20 cellular contexts compared by ENCODE assay signal in genomic region chr17:4837471-4838305, GRCh38. TPM values are rescaled to one million over a fixed set of nuclear protein-coding genes. Genes with fewer than 3 reads are reported as not detected.
DNase-seq lines count a peak whose midpoint lies in the region; ATAC-seq and TF ChIP-seq lines count a peak whose summit lies in the region.
"Had no signal": no experiment of that assay in that cellular context is flagged by ENCODE, and none has a peak within 500 bp of the region (broad histone marks: within the 10 kb centered on the region; RNA-seq: fewer than 3 reads in every experiment).

No MANE protein-coding gene starts in this region.

- H3F3A ChIP-seq in PC-3 (ENCODE audit: low read length, unreplicated experiment), result no peaks in the 10 kb centered on the region

- TF ChIP-seq CTCF in glutamatergic neuron (IDR thresholded peaks at IDR 0.05; ENCODE audit: partially characterized antibody, unreplicated experiment) (no peak), nephron progenitor cell (IDR thresholded peaks at IDR 0.05) (no peak), PC-3 (conservative IDR thresholded peaks at IDR 0.05; ENCODE audit: low read depth, low read length) (no peak)
- no peak for TF ChIP-seq CTCF in CD4-positive, alpha-beta T cell (IDR thresholded peaks at IDR 0.05)

- peaks cover 35% of the 10 kb centered on the region for H3K4me1 ChIP-seq in CD8-positive, alpha-beta memory T cell (ENCODE audit: insufficient read depth, low read length)
- H3K4me1 ChIP-seq in PC-3 (ENCODE audit: insufficient read depth, low read length), result peaks cover 50% of the 10 kb centered on the region

- H3K9me2 ChIP-seq in PC-3 (replicated peaks; ENCODE audit: low read length), result no peaks in the 10 kb centered on the region

- H3K27ac Mint-ChIP-seq in glutamatergic neuron (ENCODE audit: unreplicated experiment), result peak overlapping the region; percentile 15
- H3K27ac Mint-ChIP-seq in nephron progenitor cell, result peak overlapping the region; percentile 74
- H3K27ac Mint-ChIP-seq in CD8-positive, alpha-beta memory T cell, result peak overlapping the region in 1 of 8 donors; percentile 29
- H3K27ac Mint-ChIP-seq in CD4-positive, alpha-beta T cell, result no peak overlapping the region
- H3K27ac Mint-ChIP-seq: activated naive CD8-positive, alpha-beta T cell treated with anti-CD3 and anti-CD28 coated beads, Interleukin-2, amount 50 U/mL, for 24 hours had no signal

- H3K36me3 Mint-ChIP-seq in glutamatergic neuron (ENCODE audit: unreplicated experiment) (peaks cover 5% of the 10 kb centered on the region), nephron progenitor cell (ENCODE audit: low read depth) (peaks cover 10% of the 10 kb centered on the region)
- H3K36me3 Mint-ChIP-seq in CD8-positive, alpha-beta memory T cell, result peaks cover 0 to 37% (median 3%) of the 10 kb centered on the region in 3 donors
- peaks cover 32% of the 10 kb centered on the region for H3K36me3 Mint-ChIP-seq in CD4-positive, alpha-beta T cell (ENCODE audit: low read depth)

- intact Hi-C loops in Right ventricle myocardium inferior (cut with DNase I) (loop anchor here (5.0 to 10.0 kb wide), 2 partner anchors 47 to 50 kb away; partner anchors contain the start of genes GLTPD2 and VMO1), cardiac septum (cut with DNase I) (loop anchor here (5.0 kb wide), 1 partner anchor 45 kb away; no protein-coding TSS in a partner anchor), sciatic nerve (cut with DNase I) (no loop called here), PC-3 (cut with micrococcal nuclease) (loop anchor here (10.0 kb wide), 1 partner anchor 47 kb away; no protein-coding TSS in a partner anchor)
- intact Hi-C loops in CD4-positive, alpha-beta T cell (cut with DNase I, micrococcal nuclease), result loop anchor here in 1 of 2 experiments (5.0 kb wide), 1 partner anchor 45 kb away; no protein-coding TSS in a partner anchor

- H3K4me3 Mint-ChIP-seq in glutamatergic neuron (ENCODE audit: unreplicated experiment) (peak overlapping the region; percentile 6), nephron progenitor cell (peak overlapping the region; percentile 41)
- peak overlapping the region in 2 of 7 donors; percentile 23 to 68 for H3K4me3 Mint-ChIP-seq in CD8-positive, alpha-beta memory T cell
- no peak overlapping the region for H3K4me3 Mint-ChIP-seq in CD4-positive, alpha-beta T cell
- H3K4me3 Mint-ChIP-seq: activated naive CD8-positive, alpha-beta T cell treated with anti-CD3 and anti-CD28 coated beads, Interleukin-2, amount 50 U/mL, for 24 hours had no signal

- DNase-seq in Right ventricle myocardium inferior (ENCODE audit: missing footprints) (no peak), cardiac septum (ENCODE audit: low spot score) (no peak), glutamatergic neuron (no peak), nephron progenitor cell (no peak), sciatic nerve (ENCODE audit: low spot score) (no peak), PC-3 (no peak)
- DNase-seq in CD8-positive, alpha-beta memory T cell, result no peak
- no peak for DNase-seq in CD4-positive, alpha-beta T cell
- DNase-seq: 8988T; activated CD4-positive, alpha-beta T cell treated with anti-CD3 and anti-CD28 coated beads, Interleukin-2, amount 50 U/mL, for 4 hours; activated naive CD8-positive, alpha-beta T cell treated with anti-CD3 and anti-CD28 coated beads, Interleukin-2, amount 50 U/mL, for 24 hours; activated T-cell treated with anti-CD3 and anti-CD28 coated beads, Interleukin-2, amount 50 U/mL, for 48 hours; colonic mucosa; COR-L47; mammary epithelial cell; NCI-H2171; SHP77; stimulated activated CD4-positive, alpha-beta T cell treated with anti-CD3 and anti-CD28 coated beads, Interleukin-15, amount 100 ng/mL, for 24 hours had no signal

- BruUV-seq in PC-3 (replicated peaks; lab: Mats Ljungman, UMichigan), result no TSS peak

- H3K9ac ChIP-seq in PC-3 (ENCODE audit: low read length), result no peak overlapping the region

- no peak overlapping the region for H3K4me2 ChIP-seq in PC-3 (ENCODE audit: low read length)

- no peaks in the 10 kb centered on the region for H3K36me3 ChIP-seq in CD8-positive, alpha-beta memory T cell (ENCODE audit: insufficient read depth, low read length)
- H3K36me3 ChIP-seq in PC-3 (ENCODE audit: low read depth, low read length), result peaks cover 6% of the 10 kb centered on the region
- H3K36me3 ChIP-seq: colonic mucosa, thoracic aorta had no signal

- H3K9me3 Mint-ChIP-seq in glutamatergic neuron (ENCODE audit: unreplicated experiment) (peaks cover 10% of the 10 kb centered on the region), nephron progenitor cell (no peaks in the 10 kb centered on the region)
- H3K9me3 Mint-ChIP-seq in CD8-positive, alpha-beta memory T cell, result peaks cover 0 to 2% (median 0%) of the 10 kb centered on the region in 5 donors
- no peaks in the 10 kb centered on the region for H3K9me3 Mint-ChIP-seq in CD4-positive, alpha-beta T cell
- H3K9me3 Mint-ChIP-seq: activated naive CD8-positive, alpha-beta T cell treated with anti-CD3 and anti-CD28 coated beads, Interleukin-2, amount 50 U/mL, for 24 hours had no signal

- no peaks in the 10 kb centered on the region for H4K20me1 ChIP-seq in PC-3 (ENCODE audit: low read length)

- peaks cover 92% of the 10 kb centered on the region for H3K79me2 ChIP-seq in PC-3 (ENCODE audit: low read length)

- H3K4me3 ChIP-seq in CD8-positive, alpha-beta memory T cell (ENCODE audit: low read length), result no peak overlapping the region
- H3K4me3 ChIP-seq in PC-3 (ENCODE audit: low read length), result no peak overlapping the region
- H3K4me3 ChIP-seq: colonic mucosa, thoracic aorta had no signal

- CTCF ChIA-PET in CD8-positive, alpha-beta memory T cell (lab: Charles Lee), result interaction anchor here (1.0 to 1.3 kb wide), 2 partner anchors 44 to 48 kb away, joined by 3 read pairs; no protein-coding TSS in a partner anchor
- CTCF ChIA-PET in PC-3 (lab: Charles Lee), result no interaction called here
- CTCF ChIA-PET in CD4-positive, alpha-beta T cell (lab: Charles Lee), result interaction anchor here (0.8 to 1.3 kb wide), 2 partner anchors 48 to 128 kb away, joined by 3 read pairs; no protein-coding TSS in a partner anchor

- no peak overlapping the region for H2AFZ ChIP-seq in PC-3 (ENCODE audit: low read length)

- POLR2A ChIA-PET in CD8-positive, alpha-beta memory T cell (lab: Charles Lee), result no interaction called here
- POLR2A ChIA-PET in PC-3 (lab: Charles Lee; ENCODE audit: unreplicated experiment), result no interaction called here
- POLR2A ChIA-PET in CD4-positive, alpha-beta T cell (lab: Charles Lee), result interaction anchor here (0.8 to 1.2 kb wide), 3 partner anchors 14 to 103 kb away, joined by 3 read pairs; partner anchors contain the start of genes PLD2, RNF167 and SLC25A11

- H3K27me3 ChIP-seq in CD8-positive, alpha-beta memory T cell (ENCODE audit: insufficient read depth, low read length, poor library complexity, severe bottlenecking), result no peaks in the 10 kb centered on the region
- no peaks in the 10 kb centered on the region for H3K27me3 ChIP-seq in PC-3 (ENCODE audit: low read length)
- H3K27me3 ChIP-seq in CD4-positive, alpha-beta T cell (ENCODE audit: control insufficient read depth, insufficient read depth, low read length), result no peaks in the 10 kb centered on the region
- H3K27me3 ChIP-seq: colonic mucosa had no signal

- no peaks in the 10 kb centered on the region for H3K27me3 Mint-ChIP-seq in glutamatergic neuron (ENCODE audit: unreplicated experiment)
- H3K27me3 Mint-ChIP-seq in nephron progenitor cell (ENCODE audit: low read depth, poor library complexity), result no peaks in the 10 kb centered on the region
- H3K27me3 Mint-ChIP-seq in CD8-positive, alpha-beta memory T cell, result no peaks in the 10 kb centered on the region
- no peaks in the 10 kb centered on the region for H3K27me3 Mint-ChIP-seq in CD4-positive, alpha-beta T cell
- H3K27me3 Mint-ChIP-seq: activated naive CD8-positive, alpha-beta T cell treated with anti-CD3 and anti-CD28 coated beads, Interleukin-2, amount 50 U/mL, for 24 hours had no signal

- H3K27ac ChIP-seq in CD8-positive, alpha-beta memory T cell (ENCODE audit: low read depth, low read length), result no peak overlapping the region
- H3K27ac ChIP-seq in PC-3 (ENCODE audit: low read length), result no peak overlapping the region
- H3K27ac ChIP-seq in CD4-positive, alpha-beta T cell (ENCODE audit: low read depth, low read length), result no peak overlapping the region
- H3K27ac ChIP-seq: colonic mucosa, thoracic aorta had no signal

- H3K9me3 ChIP-seq in CD8-positive, alpha-beta memory T cell (ENCODE audit: low read length), result no peaks in the 10 kb centered on the region
- H3K9me3 ChIP-seq in PC-3 (ENCODE audit: low read length), result no peaks in the 10 kb centered on the region
- no peaks in the 10 kb centered on the region for H3K9me3 ChIP-seq in CD4-positive, alpha-beta T cell (ENCODE audit: control insufficient read depth, low read length)
- H3K9me3 ChIP-seq: colonic mucosa, thoracic aorta had no signal

- ATAC-seq in Right ventricle myocardium inferior (peak; percentile 63), sciatic nerve (no peak), PC-3 (no peak)
- ATAC-seq in CD4-positive, alpha-beta T cell (ENCODE audit: poor library complexity), result no peak
- ATAC-seq: activated naive CD8-positive, alpha-beta T cell treated with anti-CD3 and anti-CD28 coated beads, Interleukin-2, amount 50 U/mL, for 24 hours had no signal

- H3K4me1 Mint-ChIP-seq in glutamatergic neuron (ENCODE audit: low read depth, unreplicated experiment) (peaks cover 39% of the 10 kb centered on the region), nephron progenitor cell (peaks cover 66% of the 10 kb centered on the region)
- peaks cover 70 to 84% (median 81%) of the 10 kb centered on the region in 3 donors for H3K4me1 Mint-ChIP-seq in CD8-positive, alpha-beta memory T cell
- peaks cover 80% of the 10 kb centered on the region for H3K4me1 Mint-ChIP-seq in CD4-positive, alpha-beta T cell (ENCODE audit: low read depth)

RNA-seq across cellular contexts. Expression of gene MINK1, which starts 4.5 kb away (rescaled TPM):
- 50.7 TPM for total RNA-seq in Right ventricle myocardium inferior
- 44.0 TPM for total RNA-seq in cardiac septum
- total RNA-seq in glutamatergic neuron (ENCODE audit: unreplicated experiment), result 130 TPM
- total RNA-seq in sciatic nerve, result 95.0 TPM
- 10 to 100 TPM; 58.6 TPM for total RNA-seq in CD8-positive, alpha-beta memory T cell
- 30.5 TPM for polyA plus RNA-seq in CD8-positive, alpha-beta memory T cell
- total RNA-seq in PC-3 (2014; rRNA removed), result 44.5 and 64.8 TPM in 2 replicates
- 100 to 1,000 TPM; 163 to 171 TPM for total RNA-seq in CD4-positive, alpha-beta T cell

RNA-seq across cellular contexts. Expression of gene PLD2, which starts 30.7 kb away (rescaled TPM):
- 12.6 TPM for total RNA-seq in Right ventricle myocardium inferior
- total RNA-seq in cardiac septum, result 9.5 TPM
- total RNA-seq in glutamatergic neuron (ENCODE audit: unreplicated experiment), result 61.4 TPM
- 47.0 TPM for total RNA-seq in sciatic nerve
- 10 to 100 TPM; 10.1 to 12.0 TPM for total RNA-seq in CD8-positive, alpha-beta memory T cell
- polyA plus RNA-seq in CD8-positive, alpha-beta memory T cell, result 1.9 TPM
- total RNA-seq in PC-3 (2014; rRNA removed), result 24.3 and 27.3 TPM in 2 replicates
- 10 to 100 TPM; 10.2 to 10.7 TPM for total RNA-seq in CD4-positive, alpha-beta T cell

RNA-seq across cellular contexts. Expression of gene PSMB6, which starts 41.7 kb away (rescaled TPM):
- total RNA-seq in Right ventricle myocardium inferior, result 225 TPM
- total RNA-seq in cardiac septum, result 147 TPM
- 128 TPM for total RNA-seq in glutamatergic neuron (ENCODE audit: unreplicated experiment)
- total RNA-seq in sciatic nerve, result 70.7 TPM
- total RNA-seq in CD8-positive, alpha-beta memory T cell, result 100 to 1,000 TPM; 198 to 207 TPM
- polyA plus RNA-seq in CD8-positive, alpha-beta memory T cell, result 259 TPM
- 281 and 405 TPM in 2 replicates for total RNA-seq in PC-3 (2014; rRNA removed)
- 10 to 100 TPM; 44.3 to 52.7 TPM for total RNA-seq in CD4-positive, alpha-beta T cell

RNA-seq across cellular contexts. Expression of gene GLTPD2, which starts 48.9 kb away (rescaled TPM):
- total RNA-seq in Right ventricle myocardium inferior (not detected), cardiac septum (not detected), glutamatergic neuron (ENCODE audit: unreplicated experiment) (not detected), sciatic nerve (not detected), PC-3 (2014; rRNA removed) (0.98 TPM in 1 of 2 replicates, not detected in the other)
- not detected for total RNA-seq in CD8-positive, alpha-beta memory T cell
- polyA plus RNA-seq in CD8-positive, alpha-beta memory T cell, result not detected
- total RNA-seq in CD4-positive, alpha-beta T cell, result not detected
- total RNA-seq: mammary epithelial cell, osteocyte, thoracic aorta had no signal
- polyA plus RNA-seq: mammary epithelial cell had no signal
